ENCODE assay signal across 15 cellular contexts in the genomic region with DNA sequence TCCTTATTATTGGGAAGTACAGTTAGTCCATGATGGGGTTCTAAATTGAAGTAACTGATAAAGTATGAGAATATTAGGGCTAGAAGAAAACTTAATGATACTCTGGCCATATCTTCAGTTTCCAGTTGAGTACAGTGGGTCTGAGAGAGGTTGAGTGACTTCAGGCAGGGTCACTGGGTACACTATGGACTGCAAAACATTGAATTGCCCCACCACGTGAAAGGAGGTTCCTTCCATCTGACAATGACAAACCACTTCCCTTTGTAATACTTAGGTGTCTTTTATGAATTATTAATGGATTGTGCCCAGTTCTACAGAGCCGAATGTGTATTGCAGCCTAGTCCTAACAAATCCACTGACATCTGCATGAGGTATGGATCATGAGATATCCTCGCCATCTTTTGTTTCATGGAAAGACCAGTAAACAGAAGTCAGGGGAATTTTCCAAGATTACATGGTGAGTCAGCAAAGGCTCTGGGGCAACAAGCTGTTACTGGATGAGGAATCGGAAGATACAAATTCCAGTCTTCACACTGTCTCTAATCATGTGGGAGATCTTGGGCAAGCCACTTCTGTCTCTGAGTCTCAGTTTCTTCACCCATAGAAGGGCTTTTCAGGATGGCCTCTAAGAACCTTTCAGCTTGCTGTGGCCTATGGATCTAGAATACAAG.
DNase-seq lines count a peak whose midpoint lies in the region; ATAC-seq and TF ChIP-seq lines count a peak whose summit lies in the region.
"Had no signal": no experiment of that assay in that cellular context is flagged by ENCODE, and none has a peak within 500 bp of the region (broad histone marks: within the 10 kb centered on the region; RNA-seq: fewer than 3 reads in every experiment).

No MANE protein-coding gene starts in this region.

- no peaks in the 10 kb centered on the region for H3K27me3 ChIP-seq in brain microvascular endothelial cell (replicated peaks)
- H3K27me3 ChIP-seq: BE2C, heart left ventricle had no signal

- intact Hi-C loops in head of caudate nucleus (cut with DNase I) (no loop called here), left ventricle myocardium superior (cut with micrococcal nuclease) (no loop called here)

- ATAC-seq in HG03521 (IDR thresholded peaks at IDR 0.05; ENCODE audit: unreplicated experiment) (no peak), left ventricle myocardium superior (no peak)
- ATAC-seq: activated CD4-positive, alpha-beta T cell treated with anti-CD3 and anti-CD28 coated beads for 36 hours; heart left ventricle had no signal

- DNase-seq in AG08396 (ENCODE audit: low spot score), result peak; percentile 51
- DNase-seq in HPDE6-E6E7 (ENCODE audit: extremely low spot score), result peak; percentile 33
- peak; percentile 68 for DNase-seq in brain microvascular endothelial cell
- peak; percentile 37 for DNase-seq in kidney glomerular epithelial cell (lab: John Stamatoyannopoulos, UW)
- no peak for DNase-seq in ecto neural progenitor cell (ENCODE audit: low spot score)
- DNase-seq in head of caudate nucleus, result no peak
- DNase-seq in left ventricle myocardium superior, result no peak
- DNase-seq: activated CD4-positive, alpha-beta T cell treated with anti-CD3 and anti-CD28 coated beads for 36 hours; activated effector memory CD4-positive, alpha-beta T cell treated with Interleukin-2 at 50 U/mL for 16 hours; BE2C; heart left ventricle; midbrain; NCI-H526 treated with DMSO at 0.1 percent for 48 hours had no signal

- no peak overlapping the region for H3K4me3 ChIP-seq in brain microvascular endothelial cell (ENCODE audit: low read depth, low read length)
- H3K4me3 ChIP-seq: heart left ventricle, thoracic aorta had no signal

- H3K36me3 ChIP-seq in brain microvascular endothelial cell (replicated peaks), result no peaks in the 10 kb centered on the region
- H3K36me3 ChIP-seq: BE2C, heart left ventricle, thoracic aorta had no signal

- no peak for TF ChIP-seq CTCF in brain microvascular endothelial cell (IDR thresholded peaks at IDR 0.05; ENCODE audit: low read depth, low read length, missing control alignments)

- in situ Hi-C loops in brain microvascular endothelial cell (cut with HindIII; ENCODE audit: low pct_ligation_motif_present, low sequenced_read_pairs), result no loop called here

- no peak overlapping the region for H3K27ac ChIP-seq in brain microvascular endothelial cell
- H3K27ac ChIP-seq: thoracic aorta had no signal

Comparison
In these comparisons a context has a peak if more than half of its experiments do, and no peak if none do; other contexts are left out.
1. DNase-seq: peak in AG08396 (single experiment), HPDE6-E6E7 (single experiment), brain microvascular endothelial cell (single experiment) and kidney glomerular epithelial cell (single experiment); none in ecto neural progenitor cell (single experiment), head of caudate nucleus (0 of 42) and left ventricle myocardium superior (single experiment).